In the genomic region with DNA sequence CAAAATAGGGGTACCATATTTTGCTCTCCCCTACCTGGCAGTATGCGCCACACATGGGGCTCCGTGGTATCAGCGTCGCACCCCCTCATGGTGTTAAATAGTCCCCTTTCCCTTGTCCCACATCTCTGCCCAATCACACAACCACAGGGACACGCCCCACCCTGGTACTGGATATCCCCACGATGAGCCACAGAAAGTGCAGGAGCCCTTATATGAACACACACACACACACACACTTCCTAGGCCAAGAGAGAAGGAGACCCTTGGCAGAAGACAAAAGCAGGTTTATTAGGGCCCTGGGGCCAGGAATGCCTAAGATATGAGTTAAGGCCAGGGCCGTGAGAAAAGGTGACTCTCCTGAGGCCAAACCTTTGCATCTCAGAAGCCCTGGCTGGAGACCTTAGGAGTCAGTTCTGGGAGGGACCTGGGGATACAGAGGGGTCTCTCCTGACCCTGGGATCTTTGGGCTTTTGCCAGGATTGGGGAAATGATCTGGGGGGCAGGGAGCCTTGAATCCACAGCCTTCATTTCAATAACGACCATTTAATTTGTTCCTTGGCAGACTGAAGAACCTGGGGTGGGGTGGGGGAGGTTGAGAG, we compare ENCODE assay signal across 8 cellular contexts. TPM values are rescaled to one million over a fixed set of nuclear protein-coding genes. Genes with fewer than 3 reads are reported as not detected.
DNase-seq lines count a peak whose midpoint lies in the region; ATAC-seq, FAIRE-seq and TF ChIP-seq lines count a peak whose summit lies in the region.

No MANE protein-coding gene starts in this region.

- peaks cover 21% of the 10 kb centered on the region for H3K27me3 Mint-ChIP-seq in astrocyte (ENCODE audit: low read depth, unreplicated experiment)

- FAIRE-seq in A549 (lab: Jason Lieb, UNC) (no peak), astrocyte (lab: Jason Lieb, UNC) (no peak)

- H3K27ac ChIP-seq in A549 (peak overlapping the region; percentile 22 to 50; a peak in 4 of 6 replicates), HEK293 (ENCODE audit: extremely low read depth, low read depth, low read length) (no peak overlapping the region), astrocyte (ENCODE audit: low read depth, low read length) (peak overlapping the region; percentile 14)

- H2AFZ ChIP-seq in astrocyte (ENCODE audit: low read depth, low read length): no peak overlapping the region

- H3K4me2 ChIP-seq in A549: peak overlapping the region; percentile 88
- peak overlapping the region; percentile 90 for H3K4me2 ChIP-seq in astrocyte (ENCODE audit: low read length)

- no peak for TF ChIP-seq RAD21 in A549 (conservative IDR thresholded peaks at IDR 0.05 in 1 of 2, IDR thresholded peaks at IDR 0.05 in 1 of 2)

- no peaks in the 10 kb centered on the region for H3K27me3 ChIP-seq in astrocyte (ENCODE audit: insufficient read depth, low read length)

- CTCF ChIA-PET in A549 (lab: Yijun Ruan, JAX) (interaction anchor here (0.5 to 46.6 kb wide), 55 partner anchors 8 to 611 kb away, joined by 3 to 1398 read pairs (median 5); partner anchors contain the start of genes CBX1, CDK5RAP3, HOXB8 and HOXB9), HEK293 (lab: Yijun Ruan, JAX) (interaction anchor here (0.6 to 7.9 kb wide), 58 partner anchors 10 to 762 kb away, joined by 3 to 197 read pairs (median 5); partner anchors contain the start of genes NFE2L1 and SNX11)

- peak overlapping the region; percentile 55 for H3K27ac Mint-ChIP-seq in astrocyte (ENCODE audit: unreplicated experiment)

- peak in 1 of 2 experiments; percentile 43 for DNase-seq in A549 (ENCODE audit: low read depth in 1 of 2, low spot score in 1 of 2)
- no peak for DNase-seq in astrocyte (ENCODE audit: low read depth)
- DNase-seq in mucosa of descending colon: peak; percentile 9 to 48 (median 40)
- no peak for DNase-seq in NCI-H345 treated with DMSO at 0.1 percent for 48 hours (lab: John Stamatoyannopoulos, UW; ENCODE audit: unreplicated experiment)

- peaks cover 9% of the 10 kb centered on the region for H3K4me1 Mint-ChIP-seq in astrocyte (ENCODE audit: low read depth, unreplicated experiment)

- intact Hi-C loops in mucosa of descending colon (cut with DNase I, micrococcal nuclease): loop anchor here (2.0 to 5.0 kb wide), 3 partner anchors 46 to 106 kb away; no protein-coding TSS in a partner anchor

- TF ChIP-seq CTCF in A549 (IDR thresholded peaks at IDR 0.05) (no peak), HEK293 (tag by site-specific recombination; IDR thresholded peaks at IDR 0.05) (no peak), astrocyte (IDR thresholded peaks at IDR 0.05; ENCODE audit: insufficient read depth, low read depth, low read length) (no peak), mucosa of descending colon (IDR thresholded peaks at IDR 0.05) (no peak)

- WGBS in A549 (ENCODE audit: missing lambda C conversion rate): 20% methylated on average over 8 of the region's 8 CpGs

- H3K9me3 Mint-ChIP-seq in astrocyte (ENCODE audit: unreplicated experiment): no peaks in the 10 kb centered on the region

- H3K4me1 ChIP-seq in A549 (peaks cover 27% of the 10 kb centered on the region), HEK293 (ENCODE audit: control insufficient read depth, insufficient read depth, low read length) (peaks cover 14% of the 10 kb centered on the region), astrocyte (ENCODE audit: insufficient read depth, low read length) (peaks cover 37% of the 10 kb centered on the region), mucosa of descending colon (ENCODE audit: low read depth) (peaks cover 34% of the 10 kb centered on the region)

- H3K9ac ChIP-seq in astrocyte (ENCODE audit: low read length): peak overlapping the region; percentile 49

- H3K36me3 Mint-ChIP-seq in astrocyte (ENCODE audit: low read depth, unreplicated experiment): peaks cover 5% of the 10 kb centered on the region

- ATAC-seq in A549 (peak in 1 of 2 experiments; percentile 1; a peak in 4 of 6 replicates), mucosa of descending colon (no peak), GM21825 (IDR thresholded peaks at IDR 0.05; ENCODE audit: unreplicated experiment) (no peak), HG02642 (IDR thresholded peaks at IDR 0.05; ENCODE audit: poor library complexity, unreplicated experiment) (no peak), GM21786 (IDR thresholded peaks at IDR 0.05; ENCODE audit: unreplicated experiment) (no peak)

- H3K4me3 ChIP-seq in A549 (peak overlapping the region; percentile 42), HEK293 (ENCODE audit: low read depth, low read length) (no peak overlapping the region), astrocyte (ENCODE audit: insufficient read depth, low read depth, low read length) (peak overlapping the region; percentile 64), mucosa of descending colon (no peak overlapping the region)

- H4K20me1 ChIP-seq in astrocyte (ENCODE audit: insufficient read depth, low read length): no peaks in the 10 kb centered on the region

- peak overlapping the region; percentile 86 for H3K4me3 Mint-ChIP-seq in astrocyte (ENCODE audit: unreplicated experiment)

- POLR2A ChIA-PET in A549 (lab: Yijun Ruan, JAX): interaction anchor here (0.5 to 2.5 kb wide), 9 partner anchors 20 to 584 kb away, joined by 3 to 59 read pairs (median 5); partner anchors contain the start of genes CDK5RAP3, NFE2L1 and SNX11
- POLR2A ChIA-PET in HEK293 (lab: Yijun Ruan, JAX): interaction anchor here (1.0 to 2.2 kb wide), 8 partner anchors 10 to 104 kb away, joined by 3 to 26 read pairs (median 6); partner anchors contain the start of gene NFE2L1

- TF ChIP-seq EP300 in A549 (IDR thresholded peaks at IDR 0.05): no peak

- no peak for TF ChIP-seq POLR2A in A549 (IDR thresholded peaks at IDR 0.05; ENCODE audit: low read length)

- H3K36me3 ChIP-seq in HEK293 (ENCODE audit: control insufficient read depth in 2 of 2, insufficient read depth in 1 of 2, low read length in 2 of 2) (no peaks in the 10 kb centered on the region), astrocyte (ENCODE audit: insufficient read depth, low read length) (no peaks in the 10 kb centered on the region), mucosa of descending colon (ENCODE audit: low read depth) (no peaks in the 10 kb centered on the region)

- no peaks in the 10 kb centered on the region for H3K9me3 ChIP-seq in A549
- H3K9me3 ChIP-seq in HEK293 (ENCODE audit: control insufficient read depth, insufficient read depth, low read depth, low read length): no peaks in the 10 kb centered on the region
- H3K9me3 ChIP-seq in astrocyte (ENCODE audit: insufficient read depth, low read depth, low read length): no peaks in the 10 kb centered on the region
- H3K9me3 ChIP-seq in mucosa of descending colon: no peaks in the 10 kb centered on the region

- no peaks in the 10 kb centered on the region for H3K79me2 ChIP-seq in astrocyte (ENCODE audit: insufficient read depth, low read length)

TF ChIP-seq in A549, 52 proteins besides CTCF, POLR2A, EP300 and RAD21 (continues in another document):
- TF ChIP-seq BHLHE40 (IDR thresholded peaks at IDR 0.05; ENCODE audit: low read depth, low read length) (no peak), FOSL2 (IDR thresholded peaks at IDR 0.05) (no peak), FOSL2 (CRISPR knock-in tag; IDR thresholded peaks at IDR 0.05) (no peak), GATA3 (IDR thresholded peaks at IDR 0.05; ENCODE audit: borderline replicate concordance) (no peak), MAZ (IDR thresholded peaks at IDR 0.05; ENCODE audit: borderline replicate concordance, low read depth, low read length) (no peak), POLR2AphosphoS2 (conservative IDR thresholded peaks at IDR 0.05; ENCODE audit: low read length) (no peak), MAFK (IDR thresholded peaks at IDR 0.05; ENCODE audit: partially characterized antibody) (no peak)

TF ChIP-seq in HEK293, 187 proteins besides CTCF, POLR2A, EP300 and RAD21 (continues in another document):
- no peak for TF ChIP-seq IKZF3 (tag by site-specific recombination; IDR thresholded peaks at IDR 0.05)
- TF ChIP-seq, protein P1, sequence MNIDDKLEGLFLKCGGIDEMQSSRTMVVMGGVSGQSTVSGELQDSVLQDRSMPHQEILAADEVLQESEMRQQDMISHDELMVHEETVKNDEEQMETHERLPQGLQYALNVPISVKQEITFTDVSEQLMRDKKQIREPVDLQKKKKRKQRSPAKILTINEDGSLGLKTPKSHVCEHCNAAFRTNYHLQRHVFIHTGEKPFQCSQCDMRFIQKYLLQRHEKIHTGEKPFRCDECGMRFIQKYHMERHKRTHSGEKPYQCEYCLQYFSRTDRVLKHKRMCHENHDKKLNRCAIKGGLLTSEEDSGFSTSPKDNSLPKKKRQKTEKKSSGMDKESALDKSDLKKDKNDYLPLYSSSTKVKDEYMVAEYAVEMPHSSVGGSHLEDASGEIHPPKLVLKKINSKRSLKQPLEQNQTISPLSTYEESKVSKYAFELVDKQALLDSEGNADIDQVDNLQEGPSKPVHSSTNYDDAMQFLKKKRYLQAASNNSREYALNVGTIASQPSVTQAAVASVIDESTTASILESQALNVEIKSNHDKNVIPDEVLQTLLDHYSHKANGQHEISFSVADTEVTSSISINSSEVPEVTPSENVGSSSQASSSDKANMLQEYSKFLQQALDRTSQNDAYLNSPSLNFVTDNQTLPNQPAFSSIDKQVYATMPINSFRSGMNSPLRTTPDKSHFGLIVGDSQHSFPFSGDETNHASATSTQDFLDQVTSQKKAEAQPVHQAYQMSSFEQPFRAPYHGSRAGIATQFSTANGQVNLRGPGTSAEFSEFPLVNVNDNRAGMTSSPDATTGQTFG (tag by site-specific recombination; IDR thresholded peaks at IDR 0.05; ENCODE audit: borderline replicate concordance): no peak

RNA-seq across cellular contexts. Expression of gene COPZ2, which starts 11.6 kb away (rescaled TPM):
- polyA plus RNA-seq in A549 (2011; rRNA removed): 19.1 and 19.3 TPM in 2 replicates
- polyA plus RNA-seq in A549 (2012; cell fraction: cytosol; rRNA removed): 12.3 and 13.7 TPM in 2 replicates
- polyA plus RNA-seq in A549 (2012; cell fraction: nucleus; rRNA removed): 7.1 and 11.4 TPM in 2 replicates
- 10.6 to 11.0 TPM (median 10.9 TPM) in 3 replicates for polyA plus RNA-seq in A549 (2017; fragmentation: RNase III; extraction: RNeasy Plus Mini Kit Qiagen cat#74134 plus additional on column Dnase treatment)
- polyA minus RNA-seq in A549 (2011; rRNA and poly(A)+ RNA removed): 12.7 and 13.4 TPM in 2 replicates
- 25.1 and 38.3 TPM in 2 replicates for total RNA-seq in astrocyte
- total RNA-seq in mucosa of descending colon: 10 to 100 TPM in 2 of 3 donors, 1 to 10 TPM in 1; 3.9 to 43.3 (median 14.3) TPM

RNA-seq across cellular contexts. Expression of gene NFE2L1, which starts 22.2 kb away (rescaled TPM):
- 241 and 283 TPM in 2 replicates for polyA plus RNA-seq in A549 (2011; rRNA removed)
- polyA plus RNA-seq in A549 (2012; cell fraction: cytosol; rRNA removed): 75.7 and 97.7 TPM in 2 replicates
- polyA plus RNA-seq in A549 (2012; cell fraction: nucleus; rRNA removed): 151 and 159 TPM in 2 replicates
- polyA plus RNA-seq in A549 (2017; fragmentation: RNase III; extraction: RNeasy Plus Mini Kit Qiagen cat#74134 plus additional on column Dnase treatment): 104 to 111 TPM (median 108 TPM) in 3 replicates
- polyA minus RNA-seq in A549 (2011; rRNA and poly(A)+ RNA removed): 151 and 163 TPM in 2 replicates
- total RNA-seq in astrocyte: 344 and 348 TPM in 2 replicates
- total RNA-seq in mucosa of descending colon: 100 to 1,000 TPM; 182 to 275 (median 247) TPM

RNA-seq across cellular contexts. Expression of gene CDK5RAP3, which starts 55.1 kb away (rescaled TPM):
- polyA plus RNA-seq in A549 (2011; rRNA removed): 124 and 179 TPM in 2 replicates
- 114 and 128 TPM in 2 replicates for polyA plus RNA-seq in A549 (2012; cell fraction: cytosol; rRNA removed)
- 796 and 944 TPM in 2 replicates for polyA plus RNA-seq in A549 (2012; cell fraction: nucleus; rRNA removed)
- 135 to 165 TPM (median 164 TPM) in 3 replicates for polyA plus RNA-seq in A549 (2017; fragmentation: RNase III; extraction: RNeasy Plus Mini Kit Qiagen cat#74134 plus additional on column Dnase treatment)
- 99.5 and 169 TPM in 2 replicates for polyA minus RNA-seq in A549 (2011; rRNA and poly(A)+ RNA removed)
- total RNA-seq in astrocyte: 59.1 and 62.8 TPM in 2 replicates
- total RNA-seq in mucosa of descending colon: 100 to 1,000 TPM; 136 to 215 (median 163) TPM

Comparison
In these comparisons a context has a peak if more than half of its experiments do, and no peak if none do; other contexts are left out.
1. DNase-seq: peak in mucosa of descending colon (3 of 3); none in astrocyte (single experiment) and NCI-H345 treated with DMSO at 0.1 percent for 48 hours (single experiment).
2. H3K4me3 ChIP-seq: peak in A549 (single experiment) and astrocyte (single experiment); none in HEK293 (single experiment) and mucosa of descending colon (single experiment).